ENCODE assay signal across 2 cellular contexts in the genomic region with DNA sequence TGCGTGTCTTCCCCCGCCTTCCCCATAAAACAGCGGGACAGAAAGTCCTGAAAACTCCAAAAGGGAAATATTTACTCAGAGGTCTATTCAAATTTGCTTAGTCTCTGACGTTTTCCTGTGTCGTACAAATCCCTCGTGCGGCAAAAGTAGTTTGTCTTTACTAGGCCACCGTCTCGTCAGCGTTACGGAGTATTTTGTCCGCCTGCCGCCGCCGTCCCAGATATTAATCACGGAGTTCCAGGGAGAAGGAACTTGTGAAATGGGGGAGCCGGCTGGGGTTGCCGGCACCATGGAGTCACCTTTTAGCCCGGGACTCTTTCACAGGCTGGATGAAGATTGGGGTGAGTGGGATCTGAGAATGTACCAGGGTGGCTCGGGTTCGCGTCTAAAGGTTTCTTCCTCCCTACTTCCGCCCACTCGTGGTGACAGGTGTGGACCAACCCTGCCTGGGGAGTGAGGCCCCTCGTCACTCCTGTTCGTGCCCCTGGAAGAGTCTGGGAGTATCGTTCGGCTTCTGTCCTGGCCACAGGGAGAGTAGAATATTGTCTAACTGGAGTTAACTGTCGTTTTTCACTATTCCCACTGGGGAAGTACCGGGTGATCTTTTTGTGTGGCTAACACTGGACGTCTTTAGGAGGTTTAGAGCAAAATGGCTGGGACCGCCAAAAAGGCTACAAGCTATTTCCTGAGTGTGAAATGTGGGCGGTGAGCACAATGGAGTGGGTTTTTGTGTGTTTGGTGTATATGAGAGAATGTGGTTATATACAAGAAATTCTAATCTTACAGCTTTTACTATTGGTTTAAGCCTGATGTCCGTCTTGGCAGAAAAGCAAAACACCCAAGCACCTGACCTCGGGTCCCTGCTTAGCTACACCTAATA.
TF ChIP-seq lines count a peak whose summit lies in the region.

Gene ATF6, plus strand, starts transcription at position 219 of the 880 bp plus-strand sequence. Its CDS starts 41 bp downstream, at position 260.

TF ChIP-seq in A549, 52 proteins besides CTCF, POLR2A, EP300 and RAD21 (continued from another document and continues in another):
- no peak; the same call in 1 of the 2 replicates for TF ChIP-seq HMGXB4 (CRISPR knock-in tag; IDR thresholded peaks at IDR 0.05; ENCODE audit: borderline replicate concordance)
- peak; percentile 64 for TF ChIP-seq REST (IDR thresholded peaks at IDR 0.05)
- peak; percentile 80 for TF ChIP-seq MYC (IDR thresholded peaks at IDR 0.05; ENCODE audit: borderline replicate concordance, low read length)
- TF ChIP-seq RNF2 (IDR thresholded peaks at IDR 0.05; ENCODE audit: borderline replicate concordance, low read depth) = no peak
- TF ChIP-seq E2F6 (IDR thresholded peaks at IDR 0.05; ENCODE audit: borderline replicate concordance, low read depth) = peak; percentile 57; the same call in 1 of the 2 replicates
- no peak for TF ChIP-seq RARB (CRISPR knock-in tag; IDR thresholded peaks at IDR 0.05)
- TF ChIP-seq, protein P1, sequence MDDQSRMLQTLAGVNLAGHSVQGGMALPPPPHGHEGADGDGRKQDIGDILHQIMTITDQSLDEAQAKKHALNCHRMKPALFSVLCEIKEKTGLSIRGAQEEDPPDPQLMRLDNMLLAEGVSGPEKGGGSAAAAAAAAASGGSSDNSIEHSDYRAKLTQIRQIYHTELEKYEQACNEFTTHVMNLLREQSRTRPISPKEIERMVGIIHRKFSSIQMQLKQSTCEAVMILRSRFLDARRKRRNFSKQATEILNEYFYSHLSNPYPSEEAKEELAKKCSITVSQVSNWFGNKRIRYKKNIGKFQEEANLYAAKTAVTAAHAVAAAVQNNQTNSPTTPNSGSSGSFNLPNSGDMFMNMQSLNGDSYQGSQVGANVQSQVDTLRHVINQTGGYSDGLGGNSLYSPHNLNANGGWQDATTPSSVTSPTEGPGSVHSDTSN (IDR thresholded peaks at IDR 0.05) = 0 out of 2 replicates have a peak, but pooled peaks have one; percentile 65
- peak; percentile 24 for TF ChIP-seq MAFK (IDR thresholded peaks at IDR 0.05; ENCODE audit: partially characterized antibody)
- TF ChIP-seq PHF8 (IDR thresholded peaks at IDR 0.05; ENCODE audit: borderline replicate concordance, low read depth) = peak; percentile 87
- TF ChIP-seq RCOR1 (IDR thresholded peaks at IDR 0.05; ENCODE audit: low read depth, low read length) = no peak
- no peak for TF ChIP-seq MAZ (IDR thresholded peaks at IDR 0.05; ENCODE audit: borderline replicate concordance, low read depth, low read length)
- peak; percentile 69 for TF ChIP-seq GATA3 (IDR thresholded peaks at IDR 0.05; ENCODE audit: borderline replicate concordance)
- TF ChIP-seq ELK1 (IDR thresholded peaks at IDR 0.05; ENCODE audit: low read depth, low read length) = no peak
- TF ChIP-seq CHD4 (IDR thresholded peaks at IDR 0.05; ENCODE audit: borderline replicate concordance) = no peak
- TF ChIP-seq CEBPB (IDR thresholded peaks at IDR 0.05) = peak in 1 of 2 experiments; percentile 61; a peak in 2 of 4 replicates
- no peak for TF ChIP-seq JUNB (IDR thresholded peaks at IDR 0.05)
- TF ChIP-seq SREBF2 (IDR thresholded peaks at IDR 0.05) = no peak
- no peak for TF ChIP-seq FOSB (CRISPR knock-in tag; IDR thresholded peaks at IDR 0.05)
- TF ChIP-seq HOXB5 (CRISPR knock-in tag; IDR thresholded peaks at IDR 0.05) = peak; percentile 93

TF ChIP-seq in WTC11, 78 proteins besides CTCF, POLR2A, EP300 and RAD21 (continued from another document):
- TF ChIP-seq, protein P2, sequence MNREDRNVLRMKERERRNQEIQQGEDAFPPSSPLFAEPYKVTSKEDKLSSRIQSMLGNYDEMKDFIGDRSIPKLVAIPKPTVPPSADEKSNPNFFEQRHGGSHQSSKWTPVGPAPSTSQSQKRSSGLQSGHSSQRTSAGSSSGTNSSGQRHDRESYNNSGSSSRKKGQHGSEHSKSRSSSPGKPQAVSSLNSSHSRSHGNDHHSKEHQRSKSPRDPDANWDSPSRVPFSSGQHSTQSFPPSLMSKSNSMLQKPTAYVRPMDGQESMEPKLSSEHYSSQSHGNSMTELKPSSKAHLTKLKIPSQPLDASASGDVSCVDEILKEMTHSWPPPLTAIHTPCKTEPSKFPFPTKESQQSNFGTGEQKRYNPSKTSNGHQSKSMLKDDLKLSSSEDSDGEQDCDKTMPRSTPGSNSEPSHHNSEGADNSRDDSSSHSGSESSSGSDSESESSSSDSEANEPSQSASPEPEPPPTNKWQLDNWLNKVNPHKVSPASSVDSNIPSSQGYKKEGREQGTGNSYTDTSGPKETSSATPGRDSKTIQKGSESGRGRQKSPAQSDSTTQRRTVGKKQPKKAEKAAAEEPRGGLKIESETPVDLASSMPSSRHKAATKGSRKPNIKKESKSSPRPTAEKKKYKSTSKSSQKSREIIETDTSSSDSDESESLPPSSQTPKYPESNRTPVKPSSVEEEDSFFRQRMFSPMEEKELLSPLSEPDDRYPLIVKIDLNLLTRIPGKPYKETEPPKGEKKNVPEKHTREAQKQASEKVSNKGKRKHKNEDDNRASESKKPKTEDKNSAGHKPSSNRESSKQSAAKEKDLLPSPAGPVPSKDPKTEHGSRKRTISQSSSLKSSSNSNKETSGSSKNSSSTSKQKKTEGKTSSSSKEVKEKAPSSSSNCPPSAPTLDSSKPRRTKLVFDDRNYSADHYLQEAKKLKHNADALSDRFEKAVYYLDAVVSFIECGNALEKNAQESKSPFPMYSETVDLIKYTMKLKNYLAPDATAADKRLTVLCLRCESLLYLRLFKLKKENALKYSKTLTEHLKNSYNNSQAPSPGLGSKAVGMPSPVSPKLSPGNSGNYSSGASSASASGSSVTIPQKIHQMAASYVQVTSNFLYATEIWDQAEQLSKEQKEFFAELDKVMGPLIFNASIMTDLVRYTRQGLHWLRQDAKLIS (CRISPR knock-in tag; IDR thresholded peaks at IDR 0.05; ENCODE audit: borderline replicate concordance) = no peak
- TF ChIP-seq HMGXB4 (CRISPR knock-in tag; IDR thresholded peaks at IDR 0.05) = peak; percentile 76; the same call in 1 of the 2 replicates
- no peak for TF ChIP-seq GRHL2 (CRISPR knock-in tag; IDR thresholded peaks at IDR 0.05; ENCODE audit: insufficient replicate concordance, severe bottlenecking)
